In the genomic region with DNA sequence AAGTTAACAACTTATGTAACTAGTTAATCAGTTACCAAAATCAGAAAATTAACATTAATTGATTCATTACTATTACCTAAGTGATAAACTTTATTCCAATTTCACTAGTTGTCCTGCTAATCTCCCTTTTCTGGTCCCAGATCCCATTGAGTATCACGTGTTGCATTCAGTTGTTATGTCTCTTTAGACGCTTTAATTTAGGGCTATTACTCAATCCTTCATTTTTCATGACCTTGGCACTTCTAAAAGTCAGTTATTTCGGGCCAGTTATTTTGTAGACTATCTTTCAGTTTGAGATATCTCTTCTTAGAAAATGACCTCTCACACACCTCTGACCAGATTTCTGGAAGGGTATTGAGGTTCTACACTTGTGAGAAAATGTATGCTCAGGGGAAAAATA, we compare ENCODE assay signal across 21 cellular contexts. TPM values are rescaled to one million over a fixed set of nuclear protein-coding genes. Genes with fewer than 3 reads are reported as not detected.
A peak's percentile ranks its signal among the peaks of the same experiment; 100 is the strongest.
DNase-seq lines count a peak whose midpoint lies in the region; ATAC-seq and TF ChIP-seq lines count a peak whose summit lies in the region.
"Had no signal": no experiment of that assay in that cellular context is flagged by ENCODE, and none has a peak within 500 bp of the region (broad histone marks: within the 10 kb centered on the region; RNA-seq: fewer than 3 reads in every experiment).

No MANE protein-coding gene starts in this region.

- H3F3A ChIP-seq in GM23248 (ENCODE audit: insufficient read depth), result peaks cover 8% of the 10 kb centered on the region

- no peaks in the 10 kb centered on the region for H3K4me1 Mint-ChIP-seq in activated CD4-positive, alpha-beta T cell treated with anti-CD3 and anti-CD28 coated beads, Interleukin-2, amount 10 ng/mL, durations not matched to agents 24 days and 14 days
- H3K4me1 Mint-ChIP-seq: CD14-positive monocyte had no signal

- no peak for TF ChIP-seq EP300 in suprapubic skin (IDR thresholded peaks at IDR 0.05)

- H3K9me2 ChIP-seq in GM23248 (ENCODE audit: insufficient read depth), result no peaks in the 10 kb centered on the region

- DNase-seq in GM23248 (no peak), fibroblast of the aortic adventitia (ENCODE audit: low read depth) (peak; percentile 10), lung (ENCODE audit: low spot score) (no peak), suprapubic skin (ENCODE audit: low spot score in 2 of 2) (no peak)
- no peak for DNase-seq in activated CD4-positive, CD25-positive, alpha-beta regulatory T cell (lab: John Stamatoyannopoulos, UW)
- DNase-seq in activated CD4-positive, alpha-beta T cell treated with anti-CD3 and anti-CD28 coated beads, Interleukin-2, amount 10 ng/mL, durations not matched to agents 24 days and 14 days, result no peak
- DNase-seq: GF-D8, H7, NCI-H1092 treated with DMSO at 0.1 percent for 48 hours, NCI-H1436 treated with DMSO at 0.1 percent for 48 hours, NCI-H2029 treated with DMSO at 0.1 percent for 48 hours, NCI-H226, NCI-H510A treated with DMSO at 0.1 percent for 48 hours, NCI-H748 treated with DMSO at 0.1 percent for 48 hours, PC-9 had no signal

- no peak for TF ChIP-seq POLR2A in suprapubic skin (IDR thresholded peaks at IDR 0.05)

- H3K27me3 Mint-ChIP-seq in activated CD4-positive, alpha-beta T cell treated with anti-CD3 and anti-CD28 coated beads, Interleukin-2, amount 10 ng/mL, durations not matched to agents 24 days and 14 days, result peaks cover 2% of the 10 kb centered on the region

- H3K4me3 ChIP-seq in GM23248, result no peak overlapping the region
- H3K4me3 ChIP-seq in fibroblast of the aortic adventitia (ENCODE audit: low read depth, low read length), result no peak overlapping the region
- no peak overlapping the region for H3K4me3 ChIP-seq in lung
- H3K4me3 ChIP-seq in suprapubic skin, result no peak overlapping the region
- H3K4me3 ChIP-seq: PC-9 had no signal

- no peak overlapping the region for H3K4me3 Mint-ChIP-seq in activated CD4-positive, alpha-beta T cell treated with anti-CD3 and anti-CD28 coated beads, Interleukin-2, amount 10 ng/mL, durations not matched to agents 24 days and 14 days
- H3K4me3 Mint-ChIP-seq: B cell, CD14-positive monocyte had no signal

- peak; percentile 9 for ATAC-seq in lung (ENCODE audit: insufficient read depth, low FRiP score)
- ATAC-seq in HG02970 (IDR thresholded peaks at IDR 0.05; ENCODE audit: low FRiP score, unreplicated experiment), result no peak
- no peak for ATAC-seq in HG03469 (IDR thresholded peaks at IDR 0.05; ENCODE audit: unreplicated experiment)

- peak overlapping the region; percentile 44 for H3K4me2 ChIP-seq in GM23248 (ENCODE audit: unreplicated experiment)
- H3K4me2 ChIP-seq: KMS-11, PC-9 had no signal

- no peaks in the 10 kb centered on the region for H3K79me2 ChIP-seq in GM23248 (ENCODE audit: insufficient read depth)

- no peak overlapping the region for H2AFZ ChIP-seq in GM23248
- H2AFZ ChIP-seq: PC-9 had no signal

- no peaks in the 10 kb centered on the region for H3K9me3 Mint-ChIP-seq in activated CD4-positive, alpha-beta T cell treated with anti-CD3 and anti-CD28 coated beads, Interleukin-2, amount 10 ng/mL, durations not matched to agents 24 days and 14 days

- H3K27ac ChIP-seq in GM23248 (no peak overlapping the region), lung (ENCODE audit: low read depth in 1 of 2, low read length in 1 of 2) (no peak overlapping the region), suprapubic skin (peak overlapping the region; percentile 35)
- H3K27ac ChIP-seq: KMS-11, PC-9, RWPE1 had no signal

- TF ChIP-seq CTCF in fibroblast of the aortic adventitia (IDR thresholded peaks at IDR 0.05; ENCODE audit: insufficient read depth, low read length) (no peak), lung (IDR thresholded peaks at IDR 0.05; ENCODE audit: control extremely low read depth, extremely low read depth) (no peak), suprapubic skin (IDR thresholded peaks at IDR 0.05) (no peak)

- H3K27ac Mint-ChIP-seq in activated CD4-positive, alpha-beta T cell treated with anti-CD3 and anti-CD28 coated beads, Interleukin-2, amount 10 ng/mL, durations not matched to agents 24 days and 14 days, result no peak overlapping the region
- H3K27ac Mint-ChIP-seq: B cell, CD14-positive monocyte had no signal

- H3K9ac ChIP-seq in GM23248, result no peak overlapping the region
- H3K9ac ChIP-seq: KMS-11 had no signal

- H3K27me3 ChIP-seq in GM23248 (replicated peaks; ENCODE audit: insufficient read depth) (no peaks in the 10 kb centered on the region), lung (ENCODE audit: control insufficient read depth, insufficient read depth) (no peaks in the 10 kb centered on the region), suprapubic skin (no peaks in the 10 kb centered on the region)

- H3K9me3 ChIP-seq in GM23248 (ENCODE audit: low read depth) (no peaks in the 10 kb centered on the region), lung (ENCODE audit: control insufficient read depth in 2 of 2, insufficient read depth in 1 of 2, low read length in 1 of 2) (no peaks in the 10 kb centered on the region), suprapubic skin (no peaks in the 10 kb centered on the region)

- H3K4me1 ChIP-seq in GM23248 (ENCODE audit: insufficient read depth) (peaks cover 18% of the 10 kb centered on the region), lung (ENCODE audit: control insufficient read depth in 2 of 2, insufficient read depth in 2 of 2, low read length in 2 of 2) (no peaks in the 10 kb centered on the region), suprapubic skin (peaks cover 14% of the 10 kb centered on the region)

- H3K36me3 Mint-ChIP-seq in activated CD4-positive, alpha-beta T cell treated with anti-CD3 and anti-CD28 coated beads, Interleukin-2, amount 10 ng/mL, durations not matched to agents 24 days and 14 days (ENCODE audit: low read depth), result no peaks in the 10 kb centered on the region
- H3K36me3 Mint-ChIP-seq: CD14-positive monocyte had no signal

- intact Hi-C loops in activated CD4-positive, alpha-beta T cell treated with anti-CD3 and anti-CD28 coated beads, Interleukin-2, amount 10 ng/mL, durations not matched to agents 24 days and 14 days (cut with micrococcal nuclease), result no loop called here

- 36 to 45% methylated on average over 3 of the region's 3 CpGs for WGBS in GM23248 (ENCODE audit: low coverage in 1 of 2, low lambda C conversion rate in 2 of 2, missing lambda C conversion rate in 2 of 2), 2 experiments
- WGBS in lung, 2 donors, result 71 to 86% methylated on average over 3 of the region's 3 CpGs
- 64% methylated on average over 3 of the region's 3 CpGs for WGBS in suprapubic skin

- H3K36me3 ChIP-seq in GM23248 (ENCODE audit: low read depth) (no peaks in the 10 kb centered on the region), lung (ENCODE audit: control insufficient read depth in 2 of 2, insufficient read depth in 2 of 2, low read length in 2 of 2) (no peaks in the 10 kb centered on the region), suprapubic skin (no peaks in the 10 kb centered on the region)

- in situ Hi-C loops in GM23248 (cut with MboI), result no loop called here

- no peaks in the 10 kb centered on the region for H4K20me1 ChIP-seq in GM23248 (ENCODE audit: insufficient read depth)

RNA-seq across cellular contexts. Expression of gene TASP1, which starts 33.9 kb away (rescaled TPM):
- total RNA-seq in GM23248 (2014; rRNA removed; shearing (Covaris generic)), result 7.6 and 9.5 TPM in 2 replicates
- 7.9 and 8.4 TPM in 2 replicates for polyA plus RNA-seq in GM23248 (2016; fragmentation: Nextera tagmentation; extraction: Ambion mirVana)
- total RNA-seq in fibroblast of the aortic adventitia (ENCODE audit: low replicate concordance), result 6.5 and 11.3 TPM in 2 replicates
- 10 to 100 TPM; 14.9 to 26.5 TPM for total RNA-seq in lung
- polyA plus RNA-seq in lung, result 1 to 10 TPM; 5.0 to 8.1 TPM
- total RNA-seq in suprapubic skin, result 10 to 100 TPM in 2 of 4 donors, 1 to 10 TPM in 2; 8.2 to 25.6 (median 9.9) TPM
- total RNA-seq in activated CD4-positive, alpha-beta T cell treated with anti-CD3 and anti-CD28 coated beads, Interleukin-2, amount 10 ng/mL, durations not matched to agents 24 days and 14 days, result 14.6 and 14.9 TPM in 2 replicates
